34 cellular contexts compared by ENCODE assay signal in the genomic region with DNA sequence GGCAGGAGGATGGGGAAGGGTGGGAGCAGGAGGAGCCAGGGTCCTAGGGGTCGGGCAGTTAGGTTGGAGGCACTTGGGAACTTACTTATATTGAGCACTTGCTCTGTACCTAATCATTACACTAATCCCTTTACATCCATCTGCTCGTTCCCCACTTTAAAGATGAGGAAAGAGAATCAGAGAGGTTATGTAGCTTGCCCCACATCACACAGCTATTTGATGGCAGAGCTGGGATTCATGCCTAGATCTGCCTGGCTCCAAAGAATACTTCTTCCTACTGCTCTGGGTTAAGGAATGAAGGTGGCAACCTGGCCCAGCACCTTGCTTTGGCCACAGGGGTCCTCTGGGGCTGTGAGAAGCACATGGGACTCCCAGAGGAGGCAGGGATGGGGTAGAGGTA. TPM values are rescaled to one million over a fixed set of nuclear protein-coding genes. Genes with fewer than 3 reads are reported as not detected.
"Had no signal": no experiment of that assay in that cellular context is flagged by ENCODE, and none has a peak within 500 bp of the region (broad histone marks: within the 10 kb centered on the region; RNA-seq: fewer than 3 reads in every experiment).

No MANE protein-coding gene starts in this region.

- H3K27ac ChIP-seq: adrenal gland, body of pancreas, brain microvascular endothelial cell, breast epithelium, WERI-Rb-1 had no signal

- H3K4me1 ChIP-seq: adrenal gland, body of pancreas, breast epithelium had no signal

- H3K36me3 ChIP-seq: adrenal gland, brain microvascular endothelial cell, breast epithelium, WERI-Rb-1 had no signal

- FAIRE-seq: astrocyte, TTC549 had no signal

- H3K4me3 ChIP-seq: adrenal gland, body of pancreas, breast epithelium had no signal

- H3K9me3 ChIP-seq: adrenal gland, body of pancreas, breast epithelium had no signal

- DNase-seq: activated CD4-positive, alpha-beta memory T cell treated with anti-CD3 and anti-CD28 coated beads, Interleukin-2, amount 10 ng/mL, durations not matched to agents 7 days and 5 days; activated CD4-positive, alpha-beta T cell treated with anti-CD3 and anti-CD28 coated beads for 1 hour; activated CD4-positive, alpha-beta T cell treated with anti-CD3 and anti-CD28 coated beads for 36 hours; activated CD4-positive, alpha-beta T cell treated with anti-CD3 and anti-CD28 coated beads for 48 hours; activated CD4-positive, alpha-beta T cell treated with anti-CD3 and anti-CD28 coated beads, Interleukin-2, amount 10 ng/mL, durations not matched to agents 7 days and 5 days; activated CD4-positive, alpha-beta T cell treated with anti-CD3 and anti-CD28 coated beads, Interleukin-2, amount 50 U/mL, for 48 hours; activated CD4-positive, CD25-positive, alpha-beta regulatory T cell; activated CD8-positive, alpha-beta memory T cell treated with anti-CD3 and anti-CD28 coated beads for 24 hours; activated CD8-positive, alpha-beta memory T cell treated with anti-CD3 and anti-CD28 coated beads, Interleukin-2, amount 10 ng/mL, durations not matched to agents 7 days and 5 days; activated CD8-positive, alpha-beta memory T cell treated with anti-CD3 and anti-CD28 coated beads, Interleukin-2, amount 50 U/mL, for 48 hours; activated CD8-positive, alpha-beta T cell treated with anti-CD3 and anti-CD28 coated beads, Interleukin-2, amount 10 ng/mL, durations not matched to agents 7 days and 5 days; activated effector memory CD4-positive, alpha-beta T cell treated with Interleukin-2 at 50 U/mL for 16 hours; activated gamma-delta T cell; activated naive CD4-positive, alpha-beta T cell treated with anti-CD3 and anti-CD28 coated beads, Interleukin-2, amount 50 U/mL, for 16 hours; activated naive CD4-positive, alpha-beta T cell treated with Interleukin-2 at 50 U/mL for 16 hours; activated naive CD8-positive, alpha-beta T cell treated with anti-CD3 and anti-CD28 coated beads for 36 hours; activated T-cell treated with anti-CD3 and anti-CD28 coated beads, Interleukin-2, amount 50 U/mL, for 24 hours; activated T-cell treated with anti-CD3 and anti-CD28 coated beads, Interleukin-2, amount 50 U/mL, for 48 hours; adrenal gland; amniotic stem cell; aorta; body of pancreas; brain microvascular endothelial cell; central memory CD4-positive, alpha-beta T cell; T-helper 2 cell; T-helper 9 cell; WERI-Rb-1 had no signal

- ATAC-seq: activated CD4-positive, alpha-beta T cell treated with anti-CD3 and anti-CD28 coated beads for 36 hours; activated CD4-positive, CD25-positive, alpha-beta regulatory T cell treated with anti-CD3 and anti-CD28 coated beads, Interleukin-2, amount 50 U/mL, for 24 hours; activated CD8-positive, alpha-beta memory T cell treated with anti-CD3 and anti-CD28 coated beads, Interleukin-2, amount 10 ng/mL, durations not matched to agents 7 days and 5 days; activated CD8-positive, alpha-beta T cell treated with anti-CD3 and anti-CD28 coated beads, Interleukin-2, amount 10 ng/mL, durations not matched to agents 7 days and 5 days; activated naive CD4-positive, alpha-beta T cell treated with anti-CD3 and anti-CD28 coated beads, Interleukin-2, amount 50 U/mL, for 72 hours; body of pancreas; WTC11 had no signal

- H3K27me3 ChIP-seq: adrenal gland, body of pancreas, breast epithelium had no signal

RNA-seq across cellular contexts. Expression of gene SLC4A1, which starts 13.2 kb away (rescaled TPM):
- total RNA-seq: activated CD4-positive, alpha-beta memory T cell treated with anti-CD3 and anti-CD28 coated beads, Interleukin-2, amount 10 ng/mL, durations not matched to agents 7 days and 5 days; activated CD4-positive, alpha-beta T cell treated with anti-CD3 and anti-CD28 coated beads for 36 hours; activated CD4-positive, alpha-beta T cell treated with anti-CD3 and anti-CD28 coated beads, Interleukin-2, amount 10 ng/mL, durations not matched to agents 7 days and 5 days; activated CD8-positive, alpha-beta memory T cell treated with anti-CD3 and anti-CD28 coated beads, Interleukin-2, amount 10 ng/mL, durations not matched to agents 7 days and 5 days; activated CD8-positive, alpha-beta T cell treated with anti-CD3 and anti-CD28 coated beads, Interleukin-2, amount 10 ng/mL, durations not matched to agents 7 days and 5 days; activated naive CD4-positive, alpha-beta T cell treated with anti-CD3 and anti-CD28 coated beads, Interleukin-2, amount 50 U/mL, for 72 hours; activated naive CD8-positive, alpha-beta T cell treated with anti-CD3 and anti-CD28 coated beads for 36 hours; activated T-helper 2 cell treated with anti-CD3 and anti-CD28 coated beads, Interferon-gamma antibody, Interleukin-2, Interleukin-4, amounts not matched to agents 10 μg/mL and 5 μg/mL and 100 μg/mL, durations not matched to agents 14 hours and 24 hours and 36 hours; astrocyte; body of pancreas; WTC11 had no signal
